ENCODE assay signal across 12 cellular contexts in genomic region chr11:1302461-1303073, GRCh38. TPM values are rescaled to one million over a fixed set of nuclear protein-coding genes. Genes with fewer than 3 reads are reported as not detected.
DNase-seq lines count a peak whose midpoint lies in the region; ATAC-seq and TF ChIP-seq lines count a peak whose summit lies in the region.
"Had no signal": no experiment of that assay in that cellular context is flagged by ENCODE, and none has a peak within 500 bp of the region (broad histone marks: within the 10 kb centered on the region; RNA-seq: fewer than 3 reads in every experiment).

No MANE protein-coding gene starts in this region.

- BruUV-seq in mammary epithelial cell (replicated peaks; lab: Mats Ljungman, UMichigan), result no TSS peak

- no peak for TF ChIP-seq CTCF in breast epithelium (IDR thresholded peaks at IDR 0.05)
- no peak for TF ChIP-seq CTCF in mammary epithelial cell (conservative IDR thresholded peaks at IDR 0.05 in 1 of 2, IDR thresholded peaks at IDR 0.05 in 1 of 2; ENCODE audit: extremely low read depth in 1 of 2, insufficient read depth in 1 of 2, low read depth in 1 of 2, low read length in 2 of 2)
- TF ChIP-seq CTCF in nephron (IDR thresholded peaks at IDR 0.05; ENCODE audit: unreplicated experiment in 3 of 3), result no peak
- TF ChIP-seq CTCF in upper lobe of left lung (IDR thresholded peaks at IDR 0.05), result no peak
- no peak for TF ChIP-seq CTCF in foreskin keratinocyte (conservative IDR thresholded peaks at IDR 0.05)

- no peak for TF ChIP-seq EP300 in upper lobe of left lung (IDR thresholded peaks at IDR 0.05)

- CTCF ChIA-PET in mammary epithelial cell (lab: Charles Lee; ENCODE audit: low non-redundant PET), result no interaction called here

- dilution Hi-C loops in mammary epithelial cell (cut with HindIII; ENCODE audit: low sequenced_read_pairs), result no loop called here

- peaks cover 7% of the 10 kb centered on the region for H4K20me1 ChIP-seq in mammary epithelial cell (ENCODE audit: insufficient read depth, low read length)

- H3K4me2 ChIP-seq in mammary epithelial cell (ENCODE audit: insufficient read depth, low read depth, low read length), result no peak overlapping the region

- H3K9ac ChIP-seq in mammary epithelial cell (ENCODE audit: insufficient read depth, low read length), result no peak overlapping the region

- no peaks in the 10 kb centered on the region for H3K27me3 Mint-ChIP-seq in nephron (ENCODE audit: low read depth)

- no peak for ATAC-seq in upper lobe of left lung (ENCODE audit: low FRiP score in 2 of 2)
- ATAC-seq in GM18517 (IDR thresholded peaks at IDR 0.05; ENCODE audit: unreplicated experiment), result no peak
- ATAC-seq in foreskin keratinocyte, result no peak

- no peaks in the 10 kb centered on the region for H3K27me3 ChIP-seq in breast epithelium
- H3K27me3 ChIP-seq in mammary epithelial cell (ENCODE audit: insufficient read depth, low read length), result no peaks in the 10 kb centered on the region
- H3K27me3 ChIP-seq in upper lobe of left lung, result no peaks in the 10 kb centered on the region
- H3K27me3 ChIP-seq in HAP-1 (ENCODE audit: low read depth), result no peaks in the 10 kb centered on the region
- no peaks in the 10 kb centered on the region for H3K27me3 ChIP-seq in foreskin keratinocyte

- H2AFZ ChIP-seq in mammary epithelial cell (ENCODE audit: low read depth, low read length), result no peak overlapping the region

- no peak overlapping the region for H3K4me3 ChIP-seq in breast epithelium
- no peak overlapping the region for H3K4me3 ChIP-seq in mammary epithelial cell (replicated peaks in 1 of 3; ENCODE audit: insufficient read depth in 1 of 3, low read depth in 2 of 3, low read length in 3 of 3)
- no peak overlapping the region for H3K4me3 ChIP-seq in upper lobe of left lung
- H3K4me3 ChIP-seq in HAP-1, result no peak overlapping the region

- H3K36me3 ChIP-seq in breast epithelium, result no peaks in the 10 kb centered on the region
- H3K36me3 ChIP-seq in mammary epithelial cell (ENCODE audit: insufficient read depth, low read length), result peaks cover 2% of the 10 kb centered on the region
- peaks cover 0 to 20% (median 9%) of the 10 kb centered on the region in 4 donors for H3K36me3 ChIP-seq in upper lobe of left lung
- H3K36me3 ChIP-seq in HAP-1 (replicated peaks), result peaks cover 5% of the 10 kb centered on the region; the same call in 1 of the 2 replicates

- peaks cover 53% of the 10 kb centered on the region for H3K4me1 Mint-ChIP-seq in nephron

- H3K4me1 ChIP-seq in breast epithelium (peaks cover 0 to 37% of the 10 kb centered on the region in 2 donors), mammary epithelial cell (ENCODE audit: insufficient read depth, low read length) (peaks cover 45% of the 10 kb centered on the region), upper lobe of left lung (peaks cover 89 to 94% (median 92%) of the 10 kb centered on the region in 4 donors), HAP-1 (no peaks in the 10 kb centered on the region), foreskin keratinocyte (peaks cover 21% of the 10 kb centered on the region)

- peak overlapping the region; percentile 77 to 94 (median 86) for H3K27ac Mint-ChIP-seq in nephron

- TF ChIP-seq POLR2A in breast epithelium (IDR thresholded peaks at IDR 0.05), result no peak
- no peak for TF ChIP-seq POLR2A in upper lobe of left lung (IDR thresholded peaks at IDR 0.05)

- peak overlapping the region; percentile 58 to 72 (median 63) for H3K4me3 Mint-ChIP-seq in nephron

- intact Hi-C loops in breast epithelium (cut with DNase I; ENCODE audit: low total_unique reads), result loop anchor here (1.0 kb wide), 1 partner anchor 93 kb away; no protein-coding TSS in a partner anchor
- intact Hi-C loops in mammary epithelial cell (cut with micrococcal nuclease), result no loop called here

- DNase-seq in breast epithelium (ENCODE audit: low spot score in 2 of 2) (no peak), mammary epithelial cell (no peak), ecto neural progenitor cell (ENCODE audit: low spot score) (peak; percentile 38), upper lobe of left lung (peak in 1 of 2 donors; percentile 48), HAP-1 (ENCODE audit: low spot score in 2 of 2) (no peak), foreskin keratinocyte (no peak)
- DNase-seq: NCI-H345; stimulated activated CD8-positive, alpha-beta memory T cell treated with anti-CD3 and anti-CD28 coated beads, Interleukin-4, amount 100 ng/mL, for 48 hours; T-helper 2 cell had no signal

- no peaks in the 10 kb centered on the region for H3K36me3 Mint-ChIP-seq in nephron (ENCODE audit: low read depth)

- H3K9me3 ChIP-seq in breast epithelium (no peaks in the 10 kb centered on the region), mammary epithelial cell (replicated peaks; ENCODE audit: insufficient read depth, low read length) (no peaks in the 10 kb centered on the region), upper lobe of left lung (no peaks in the 10 kb centered on the region), HAP-1 (no peaks in the 10 kb centered on the region)

- peaks cover 97% of the 10 kb centered on the region for H3K79me2 ChIP-seq in mammary epithelial cell (ENCODE audit: insufficient read depth, low read length)

- H3K27ac ChIP-seq in breast epithelium, result peak overlapping the region; percentile 63 to 67
- no peak overlapping the region for H3K27ac ChIP-seq in mammary epithelial cell (ENCODE audit: insufficient read depth, low read depth, low read length)
- peak overlapping the region in 3 of 4 donors; percentile 76 to 81 (median 80) for H3K27ac ChIP-seq in upper lobe of left lung
- H3K27ac ChIP-seq in foreskin keratinocyte, result no peak overlapping the region
- H3K27ac ChIP-seq: HL-60 had no signal

- WGBS in mammary epithelial cell (ENCODE audit: low coverage, missing lambda C conversion rate), result 86% methylated on average over 6 of the region's 14 CpGs
- 43 to 45% methylated on average over 13 to 14 of the region's 14 CpGs for WGBS in upper lobe of left lung, 2 donors

- no peaks in the 10 kb centered on the region for H3K9me3 Mint-ChIP-seq in nephron

- in situ Hi-C loops in mammary epithelial cell (cut with MboI; ENCODE audit: low sequenced_read_pairs in 2 of 2) (no loop called here), HAP-1 (cut with MboI; ENCODE audit: low sequenced_read_pairs) (no loop called here)

RNA-seq across cellular contexts. Expression of gene TOLLIP, which starts 6.9 kb away (rescaled TPM):
- total RNA-seq in breast epithelium (10 to 100 TPM; 32.8 to 47.2 (median 41.0) TPM), mammary epithelial cell (10 to 100 TPM; 49.3 to 78.4 TPM), upper lobe of left lung (10 to 100 TPM; 39.5 to 97.4 (median 53.4) TPM), foreskin keratinocyte (34.2 and 37.3 TPM in 2 replicates)
- polyA plus RNA-seq in mammary epithelial cell (74.8 TPM), foreskin keratinocyte (44.5 and 52.5 TPM in 2 replicates)
- polyA minus RNA-seq in mammary epithelial cell, result 36.3 TPM

Comparison
In these comparisons a context has a peak if more than half of its experiments do, and no peak if none do; other contexts are left out.
1. H3K27ac ChIP-seq: peak in breast epithelium (2 of 2) and upper lobe of left lung (3 of 4); none in mammary epithelial cell (single experiment) and foreskin keratinocyte (single experiment).